Comparison of ENCODE assay signal across 15 cellular contexts in genomic region chr7:100325671-100326070, GRCh38. TPM values are rescaled to one million over a fixed set of nuclear protein-coding genes. Genes with fewer than 3 reads are reported as not detected.
"Had no signal": no experiment of that assay in that cellular context is flagged by ENCODE, and none has a peak within 500 bp of the region (broad histone marks: within the 10 kb centered on the region; RNA-seq: fewer than 3 reads in every experiment).

No MANE protein-coding gene starts in this region.

RNA-seq across cellular contexts. Expression of gene SPDYE3, which starts 18.2 kb away (rescaled TPM):
- total RNA-seq: activated CD4-positive, alpha-beta memory T cell treated with anti-CD3 and anti-CD28 coated beads for 36 hours; activated CD4-positive, alpha-beta T cell treated with anti-CD3 and anti-CD28 coated beads for 36 hours; activated CD8-positive, alpha-beta memory T cell treated with anti-CD3 and anti-CD28 coated beads, Interleukin-2, amount 10 ng/mL, durations not matched to agents 7 days and 5 days; activated CD8-positive, alpha-beta T cell treated with anti-CD3 and anti-CD28 coated beads for 36 hours; activated naive CD8-positive, alpha-beta T cell treated with anti-CD3 and anti-CD28 coated beads for 36 hours; activated T-helper 2 cell treated with anti-CD3 and anti-CD28 coated beads, Interferon-gamma antibody, Interleukin-2, Interleukin-4, amounts not matched to agents 10 μg/mL and 5 μg/mL and 100 μg/mL, durations not matched to agents 14 hours and 24 hours and 36 hours; ascending aorta; body of pancreas; breast epithelium; cardiac septum; chondrocyte; T-cell; T-helper 1 cell treated with Interleukin-12 subunit alpha and Interleukin-12 subunit beta and Interleukin-4 antibody, amounts not matched to agents 30 ng/mL and 1 ng/mL, for 36 hours; T-helper 17 cell; T-helper 2 cell treated with Interferon-gamma antibody and Interleukin-4, amounts not matched to agents 100 ng/mL and 5 ng/mL, for 36 hours had no signal
